1 cellular context compared by ENCODE assay signal in the genomic region with DNA sequence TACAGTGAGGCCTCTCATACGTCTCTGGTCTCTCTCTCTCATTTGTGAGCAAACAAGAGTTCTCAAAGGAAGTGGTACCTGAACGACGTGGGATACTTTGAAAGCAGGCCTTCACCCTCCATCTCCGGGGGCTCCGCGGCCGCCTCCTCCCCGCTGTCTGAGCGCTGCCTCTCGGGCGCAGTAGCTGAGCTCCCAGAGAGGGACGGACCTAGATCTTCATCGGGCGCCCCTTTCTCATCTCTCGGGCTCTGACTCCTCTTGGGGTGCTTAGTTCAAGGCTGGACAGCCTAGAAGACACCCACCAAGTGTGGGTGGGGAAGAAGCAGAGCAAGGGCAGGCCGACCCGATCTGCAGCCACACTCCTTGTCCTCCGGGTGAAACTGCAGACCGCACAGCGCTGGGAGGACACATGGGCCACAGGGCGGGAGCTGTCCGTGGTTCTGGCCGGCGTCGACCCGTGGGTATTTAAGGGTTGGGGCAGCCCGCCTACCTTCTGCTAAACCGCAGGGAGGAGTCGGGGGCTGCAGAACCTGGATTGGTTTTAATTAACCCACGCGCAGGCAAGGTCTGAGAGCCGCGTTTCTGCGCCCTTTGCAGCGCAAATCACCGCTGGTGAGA.
TF ChIP-seq lines count a peak whose summit lies in the region.

No MANE protein-coding gene starts in this region.

TF ChIP-seq in H1, 55 proteins besides CTCF, POLR2A, EP300 and RAD21:
- TF ChIP-seq CTBP2 (IDR thresholded peaks at IDR 0.05; ENCODE audit: borderline replicate concordance, insufficient read depth, insufficient read length, low read length) (no peak), TAF7 (optimal IDR thresholded peaks at IDR 0.05; ENCODE audit: borderline replicate concordance, low read depth, low read length) (peak; percentile 68), TEAD4 (IDR thresholded peaks at IDR 0.05; ENCODE audit: low read depth, low read length) (0 out of 2 replicates have a peak, but pooled peaks have one; percentile 7), NANOG (IDR thresholded peaks at IDR 0.05; ENCODE audit: insufficient read depth, low read depth, low read length, poor library complexity, severe bottlenecking) (no peak), EZH2 (IDR thresholded peaks at IDR 0.05; ENCODE audit: low read depth, low read length, severe bottlenecking) (peak; percentile 30), FOSL1 (IDR thresholded peaks at IDR 0.05; ENCODE audit: insufficient read depth, low read depth, low read length) (no peak), SAP30 (IDR thresholded peaks at IDR 0.05; ENCODE audit: insufficient read depth, insufficient replicate concordance, low read length) (peak; percentile 99), KDM5A (IDR thresholded peaks at IDR 0.05; ENCODE audit: low read length) (no peak), KDM1A (IDR thresholded peaks at IDR 0.05; ENCODE audit: borderline replicate concordance, low read length) (no peak), CREB1 (IDR thresholded peaks at IDR 0.05) (peak; percentile 57; the same call in 1 of the 2 replicates), BRCA1 (IDR thresholded peaks at IDR 0.05; ENCODE audit: low read depth, low read length) (no peak), SIX5 (IDR thresholded peaks at IDR 0.05; ENCODE audit: low read depth, low read length) (no peak), JUN (IDR thresholded peaks at IDR 0.05; ENCODE audit: low read depth, low read length) (no peak), ZNF274 (IDR thresholded peaks at IDR 0.05; ENCODE audit: borderline replicate concordance, extremely low read depth, low read length) (no peak), RBBP5 (IDR thresholded peaks at IDR 0.05; ENCODE audit: borderline replicate concordance, low read depth, low read length) (0 out of 2 replicates have a peak, but pooled peaks have one; percentile 66), TBP (IDR thresholded peaks at IDR 0.05; ENCODE audit: low read depth, low read length) (peak; percentile 36; the same call in 1 of the 2 replicates), JUND (IDR thresholded peaks at IDR 0.05; ENCODE audit: low read length) (0 out of 2 replicates have a peak, but pooled peaks have one; percentile 13), EGR1 (IDR thresholded peaks at IDR 0.05; ENCODE audit: borderline replicate concordance, low read depth, low read length) (no peak), PHF8 (conservative IDR thresholded peaks at IDR 0.05; ENCODE audit: low read depth, low read length) (no peak), MAFK (IDR thresholded peaks at IDR 0.05; ENCODE audit: low read depth, low read length) (no peak), YY1 (IDR thresholded peaks at IDR 0.05; ENCODE audit: low read depth, low read length) (peak; percentile 23; the same call in 1 of the 2 replicates), SP1 (IDR thresholded peaks at IDR 0.05; ENCODE audit: low read depth, low read length) (no peak), CBX8 (IDR thresholded peaks at IDR 0.05; ENCODE audit: borderline replicate concordance, low read depth, low read length) (no peak), HDAC6 (IDR thresholded peaks at IDR 0.05; ENCODE audit: low read depth, low read length) (no peak), SIN3A (conservative IDR thresholded peaks at IDR 0.05 in 1 of 2, IDR thresholded peaks at IDR 0.05 in 1 of 2; ENCODE audit: low read depth in 1 of 2, low read length in 2 of 2) (peak; percentile 97 to 98), TCF12 (IDR thresholded peaks at IDR 0.05; ENCODE audit: low read depth, low read length) (0 out of 2 replicates have a peak, but pooled peaks have one; percentile 68), TAF1 (IDR thresholded peaks at IDR 0.05; ENCODE audit: low read depth, low read length) (no peak), SIRT6 (IDR thresholded peaks at IDR 0.05; ENCODE audit: low read length) (no peak), CEBPB (IDR thresholded peaks at IDR 0.05; ENCODE audit: low read depth, low read length) (no peak), RXRA (IDR thresholded peaks at IDR 0.05; ENCODE audit: insufficient read depth, low read depth, low read length) (no peak), BACH1 (IDR thresholded peaks at IDR 0.05; ENCODE audit: low read length) (no peak; the same call in 1 of the 2 replicates), GTF2F1 (IDR thresholded peaks at IDR 0.05; ENCODE audit: borderline replicate concordance, low read depth, low read length) (no peak), POLR2AphosphoS5 (IDR thresholded peaks at IDR 0.05; ENCODE audit: low read depth, low read length) (no peak), BCL11A (IDR thresholded peaks at IDR 0.05; ENCODE audit: low read depth in 2 of 2, low read length in 2 of 2) (no peak), KDM4A (IDR thresholded peaks at IDR 0.05; ENCODE audit: low read depth, low read length, severe bottlenecking) (peak; percentile 83), SP4 (IDR thresholded peaks at IDR 0.05; ENCODE audit: low read length) (no peak), HDAC2 (IDR thresholded peaks at IDR 0.05; ENCODE audit: borderline replicate concordance in 1 of 2, low read depth in 2 of 2, low read length in 2 of 2) (peak; percentile 82 to 97; a peak in 2 of 4 replicates), SP2 (IDR thresholded peaks at IDR 0.05; ENCODE audit: low read length) (no peak), CHD2 (IDR thresholded peaks at IDR 0.05; ENCODE audit: low read length) (no peak), SRF (IDR thresholded peaks at IDR 0.05; ENCODE audit: low read depth, low read length) (no peak), SUZ12 (IDR thresholded peaks at IDR 0.05; ENCODE audit: low read length) (0 out of 2 replicates have a peak, but pooled peaks have one; percentile 20), RNF2 (IDR thresholded peaks at IDR 0.05; ENCODE audit: borderline replicate concordance, low read depth, low read length, missing control alignments, poor library complexity, severe bottlenecking) (no peak), GABPA (IDR thresholded peaks at IDR 0.05; ENCODE audit: borderline replicate concordance, insufficient read depth, low read length) (no peak), POU5F1 (IDR thresholded peaks at IDR 0.05; ENCODE audit: low read depth, low read length) (no peak), RFX5 (IDR thresholded peaks at IDR 0.05; ENCODE audit: borderline replicate concordance, low read depth, low read length) (no peak), NRF1 (IDR thresholded peaks at IDR 0.05; ENCODE audit: low read depth, low read length) (no peak), ASH2L (IDR thresholded peaks at IDR 0.05; ENCODE audit: low read length) (peak; percentile 31)
- TF ChIP-seq, protein P1, sequence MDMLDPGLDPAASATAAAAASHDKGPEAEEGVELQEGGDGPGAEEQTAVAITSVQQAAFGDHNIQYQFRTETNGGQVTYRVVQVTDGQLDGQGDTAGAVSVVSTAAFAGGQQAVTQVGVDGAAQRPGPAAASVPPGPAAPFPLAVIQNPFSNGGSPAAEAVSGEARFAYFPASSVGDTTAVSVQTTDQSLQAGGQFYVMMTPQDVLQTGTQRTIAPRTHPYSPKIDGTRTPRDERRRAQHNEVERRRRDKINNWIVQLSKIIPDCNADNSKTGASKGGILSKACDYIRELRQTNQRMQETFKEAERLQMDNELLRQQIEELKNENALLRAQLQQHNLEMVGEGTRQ (IDR thresholded peaks at IDR 0.05; ENCODE audit: low read length) = peak; percentile 53
- TF ChIP-seq, protein P2, sequence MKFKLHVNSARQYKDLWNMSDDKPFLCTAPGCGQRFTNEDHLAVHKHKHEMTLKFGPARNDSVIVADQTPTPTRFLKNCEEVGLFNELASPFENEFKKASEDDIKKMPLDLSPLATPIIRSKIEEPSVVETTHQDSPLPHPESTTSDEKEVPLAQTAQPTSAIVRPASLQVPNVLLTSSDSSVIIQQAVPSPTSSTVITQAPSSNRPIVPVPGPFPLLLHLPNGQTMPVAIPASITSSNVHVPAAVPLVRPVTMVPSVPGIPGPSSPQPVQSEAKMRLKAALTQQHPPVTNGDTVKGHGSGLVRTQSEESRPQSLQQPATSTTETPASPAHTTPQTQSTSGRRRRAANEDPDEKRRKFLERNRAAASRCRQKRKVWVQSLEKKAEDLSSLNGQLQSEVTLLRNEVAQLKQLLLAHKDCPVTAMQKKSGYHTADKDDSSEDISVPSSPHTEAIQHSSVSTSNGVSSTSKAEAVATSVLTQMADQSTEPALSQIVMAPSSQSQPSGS (IDR thresholded peaks at IDR 0.05; ENCODE audit: low read length) = no peak
- TF ChIP-seq, protein P3, sequence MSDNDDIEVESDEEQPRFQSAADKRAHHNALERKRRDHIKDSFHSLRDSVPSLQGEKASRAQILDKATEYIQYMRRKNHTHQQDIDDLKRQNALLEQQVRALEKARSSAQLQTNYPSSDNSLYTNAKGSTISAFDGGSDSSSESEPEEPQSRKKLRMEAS (IDR thresholded peaks at IDR 0.05) = peak; percentile 98
- TF ChIP-seq, protein P4, sequence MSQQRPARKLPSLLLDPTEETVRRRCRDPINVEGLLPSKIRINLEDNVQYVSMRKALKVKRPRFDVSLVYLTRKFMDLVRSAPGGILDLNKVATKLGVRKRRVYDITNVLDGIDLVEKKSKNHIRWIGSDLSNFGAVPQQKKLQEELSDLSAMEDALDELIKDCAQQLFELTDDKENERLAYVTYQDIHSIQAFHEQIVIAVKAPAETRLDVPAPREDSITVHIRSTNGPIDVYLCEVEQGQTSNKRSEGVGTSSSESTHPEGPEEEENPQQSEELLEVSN (IDR thresholded peaks at IDR 0.05) = peak; percentile 81
- TF ChIP-seq, protein P5, sequence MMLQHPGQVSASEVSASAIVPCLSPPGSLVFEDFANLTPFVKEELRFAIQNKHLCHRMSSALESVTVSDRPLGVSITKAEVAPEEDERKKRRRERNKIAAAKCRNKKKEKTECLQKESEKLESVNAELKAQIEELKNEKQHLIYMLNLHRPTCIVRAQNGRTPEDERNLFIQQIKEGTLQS (IDR thresholded peaks at IDR 0.05; ENCODE audit: insufficient read depth, low read depth, low read length) = no peak
- TF ChIP-seq, protein P6, sequence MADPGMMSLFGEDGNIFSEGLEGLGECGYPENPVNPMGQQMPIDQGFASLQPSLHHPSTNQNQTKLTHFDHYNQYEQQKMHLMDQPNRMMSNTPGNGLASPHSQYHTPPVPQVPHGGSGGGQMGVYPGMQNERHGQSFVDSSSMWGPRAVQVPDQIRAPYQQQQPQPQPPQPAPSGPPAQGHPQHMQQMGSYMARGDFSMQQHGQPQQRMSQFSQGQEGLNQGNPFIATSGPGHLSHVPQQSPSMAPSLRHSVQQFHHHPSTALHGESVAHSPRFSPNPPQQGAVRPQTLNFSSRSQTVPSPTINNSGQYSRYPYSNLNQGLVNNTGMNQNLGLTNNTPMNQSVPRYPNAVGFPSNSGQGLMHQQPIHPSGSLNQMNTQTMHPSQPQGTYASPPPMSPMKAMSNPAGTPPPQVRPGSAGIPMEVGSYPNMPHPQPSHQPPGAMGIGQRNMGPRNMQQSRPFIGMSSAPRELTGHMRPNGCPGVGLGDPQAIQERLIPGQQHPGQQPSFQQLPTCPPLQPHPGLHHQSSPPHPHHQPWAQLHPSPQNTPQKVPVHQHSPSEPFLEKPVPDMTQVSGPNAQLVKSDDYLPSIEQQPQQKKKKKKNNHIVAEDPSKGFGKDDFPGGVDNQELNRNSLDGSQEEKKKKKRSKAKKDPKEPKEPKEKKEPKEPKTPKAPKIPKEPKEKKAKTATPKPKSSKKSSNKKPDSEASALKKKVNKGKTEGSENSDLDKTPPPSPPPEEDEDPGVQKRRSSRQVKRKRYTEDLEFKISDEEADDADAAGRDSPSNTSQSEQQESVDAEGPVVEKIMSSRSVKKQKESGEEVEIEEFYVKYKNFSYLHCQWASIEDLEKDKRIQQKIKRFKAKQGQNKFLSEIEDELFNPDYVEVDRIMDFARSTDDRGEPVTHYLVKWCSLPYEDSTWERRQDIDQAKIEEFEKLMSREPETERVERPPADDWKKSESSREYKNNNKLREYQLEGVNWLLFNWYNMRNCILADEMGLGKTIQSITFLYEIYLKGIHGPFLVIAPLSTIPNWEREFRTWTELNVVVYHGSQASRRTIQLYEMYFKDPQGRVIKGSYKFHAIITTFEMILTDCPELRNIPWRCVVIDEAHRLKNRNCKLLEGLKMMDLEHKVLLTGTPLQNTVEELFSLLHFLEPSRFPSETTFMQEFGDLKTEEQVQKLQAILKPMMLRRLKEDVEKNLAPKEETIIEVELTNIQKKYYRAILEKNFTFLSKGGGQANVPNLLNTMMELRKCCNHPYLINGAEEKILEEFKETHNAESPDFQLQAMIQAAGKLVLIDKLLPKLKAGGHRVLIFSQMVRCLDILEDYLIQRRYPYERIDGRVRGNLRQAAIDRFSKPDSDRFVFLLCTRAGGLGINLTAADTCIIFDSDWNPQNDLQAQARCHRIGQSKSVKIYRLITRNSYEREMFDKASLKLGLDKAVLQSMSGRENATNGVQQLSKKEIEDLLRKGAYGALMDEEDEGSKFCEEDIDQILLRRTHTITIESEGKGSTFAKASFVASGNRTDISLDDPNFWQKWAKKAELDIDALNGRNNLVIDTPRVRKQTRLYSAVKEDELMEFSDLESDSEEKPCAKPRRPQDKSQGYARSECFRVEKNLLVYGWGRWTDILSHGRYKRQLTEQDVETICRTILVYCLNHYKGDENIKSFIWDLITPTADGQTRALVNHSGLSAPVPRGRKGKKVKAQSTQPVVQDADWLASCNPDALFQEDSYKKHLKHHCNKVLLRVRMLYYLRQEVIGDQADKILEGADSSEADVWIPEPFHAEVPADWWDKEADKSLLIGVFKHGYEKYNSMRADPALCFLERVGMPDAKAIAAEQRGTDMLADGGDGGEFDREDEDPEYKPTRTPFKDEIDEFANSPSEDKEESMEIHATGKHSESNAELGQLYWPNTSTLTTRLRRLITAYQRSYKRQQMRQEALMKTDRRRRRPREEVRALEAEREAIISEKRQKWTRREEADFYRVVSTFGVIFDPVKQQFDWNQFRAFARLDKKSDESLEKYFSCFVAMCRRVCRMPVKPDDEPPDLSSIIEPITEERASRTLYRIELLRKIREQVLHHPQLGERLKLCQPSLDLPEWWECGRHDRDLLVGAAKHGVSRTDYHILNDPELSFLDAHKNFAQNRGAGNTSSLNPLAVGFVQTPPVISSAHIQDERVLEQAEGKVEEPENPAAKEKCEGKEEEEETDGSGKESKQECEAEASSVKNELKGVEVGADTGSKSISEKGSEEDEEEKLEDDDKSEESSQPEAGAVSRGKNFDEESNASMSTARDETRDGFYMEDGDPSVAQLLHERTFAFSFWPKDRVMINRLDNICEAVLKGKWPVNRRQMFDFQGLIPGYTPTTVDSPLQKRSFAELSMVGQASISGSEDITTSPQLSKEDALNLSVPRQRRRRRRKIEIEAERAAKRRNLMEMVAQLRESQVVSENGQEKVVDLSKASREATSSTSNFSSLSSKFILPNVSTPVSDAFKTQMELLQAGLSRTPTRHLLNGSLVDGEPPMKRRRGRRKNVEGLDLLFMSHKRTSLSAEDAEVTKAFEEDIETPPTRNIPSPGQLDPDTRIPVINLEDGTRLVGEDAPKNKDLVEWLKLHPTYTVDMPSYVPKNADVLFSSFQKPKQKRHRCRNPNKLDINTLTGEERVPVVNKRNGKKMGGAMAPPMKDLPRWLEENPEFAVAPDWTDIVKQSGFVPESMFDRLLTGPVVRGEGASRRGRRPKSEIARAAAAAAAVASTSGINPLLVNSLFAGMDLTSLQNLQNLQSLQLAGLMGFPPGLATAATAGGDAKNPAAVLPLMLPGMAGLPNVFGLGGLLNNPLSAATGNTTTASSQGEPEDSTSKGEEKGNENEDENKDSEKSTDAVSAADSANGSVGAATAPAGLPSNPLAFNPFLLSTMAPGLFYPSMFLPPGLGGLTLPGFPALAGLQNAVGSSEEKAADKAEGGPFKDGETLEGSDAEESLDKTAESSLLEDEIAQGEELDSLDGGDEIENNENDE (IDR thresholded peaks at IDR 0.05; ENCODE audit: insufficient replicate concordance, low read length) = no peak
